In the genomic region with DNA sequence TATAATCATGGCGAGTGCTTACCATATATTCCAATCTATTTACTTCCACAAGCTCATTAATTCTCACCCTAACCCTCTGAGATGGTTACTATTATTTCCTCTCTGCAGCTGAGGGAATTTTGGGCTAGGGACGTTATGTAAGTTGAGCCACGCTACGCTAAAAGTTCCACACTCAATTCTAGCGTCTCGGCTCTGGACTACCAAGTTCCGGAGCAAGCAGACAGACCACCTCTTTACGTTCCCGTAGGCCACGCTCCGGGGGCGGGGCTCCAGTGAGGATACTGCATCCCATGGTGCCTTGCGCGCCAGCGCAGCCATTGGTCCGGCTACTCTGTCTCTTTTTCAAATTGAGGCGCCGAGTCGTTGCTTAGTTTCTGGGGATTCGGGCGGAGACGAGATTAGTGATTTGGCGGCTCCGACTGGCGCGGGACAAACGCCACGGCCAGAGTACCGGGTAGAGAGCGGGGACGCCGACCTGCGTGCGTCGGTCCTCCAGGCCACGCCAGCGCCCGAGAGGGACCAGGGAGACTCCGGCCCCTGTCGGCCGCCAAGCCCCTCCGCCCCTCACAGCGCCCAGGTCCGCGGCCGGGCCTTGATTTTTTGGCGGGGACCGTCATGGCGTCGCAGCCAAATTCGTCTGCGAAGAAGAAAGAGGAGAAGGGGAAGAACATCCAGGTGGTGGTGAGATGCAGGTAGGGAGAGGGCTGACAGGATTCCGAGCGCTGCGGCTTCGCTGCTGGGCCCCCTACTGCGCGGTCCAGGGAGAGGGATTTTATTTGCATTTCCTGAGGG, we compare ENCODE assay signal across 1 cellular context.
TF ChIP-seq lines count a peak whose summit lies in the region.

KIF11 (plus strand) TSS at position 370 of the 792 bp plus-strand sequence; CDS start at position 616, 246 bp downstream.

TF ChIP-seq in K562, 482 proteins besides CTCF, POLR2A, EP300 and RAD21 (continued from another document and continues in another):
- TF ChIP-seq KAT7 (CRISPR knock-in tag; IDR thresholded peaks at IDR 0.05; ENCODE audit: borderline replicate concordance) = peak; percentile 80
- TF ChIP-seq STAT6 (CRISPR knock-in tag; IDR thresholded peaks at IDR 0.05) = no peak
- no peak for TF ChIP-seq ZNF551 (CRISPR knock-in tag; IDR thresholded peaks at IDR 0.05)
- TF ChIP-seq FUS (optimal IDR thresholded peaks at IDR 0.05; ENCODE audit: low read depth, low read length) = no peak
- TF ChIP-seq TAF7 (tag; IDR thresholded peaks at IDR 0.05) = no peak
- no peak; a peak in 1 of 4 replicates for TF ChIP-seq MLLT1 (IDR thresholded peaks at IDR 0.05)
- no peak for TF ChIP-seq ASH1L (IDR thresholded peaks at IDR 0.05; ENCODE audit: borderline replicate concordance, low read depth, partially characterized antibody)
- TF ChIP-seq NFE2L1 (tag; IDR thresholded peaks at IDR 0.05; ENCODE audit: borderline replicate concordance, low read depth) = no peak
- no peak for TF ChIP-seq HMG20A (CRISPR knock-in tag; conservative IDR thresholded peaks at IDR 0.05)
- no peak for TF ChIP-seq ZNF324 (CRISPR knock-in tag; IDR thresholded peaks at IDR 0.05)
- TF ChIP-seq HEY1 (CRISPR knock-in tag; IDR thresholded peaks at IDR 0.05; ENCODE audit: borderline replicate concordance) = 0 out of 2 replicates have a peak, but pooled peaks have one; percentile 61
- no peak for TF ChIP-seq JUNB (CRISPR knock-in tag; conservative IDR thresholded peaks at IDR 0.05)
- TF ChIP-seq BMI1 (IDR thresholded peaks at IDR 0.05; ENCODE audit: low read length) = no peak
- TF ChIP-seq, protein P1, sequence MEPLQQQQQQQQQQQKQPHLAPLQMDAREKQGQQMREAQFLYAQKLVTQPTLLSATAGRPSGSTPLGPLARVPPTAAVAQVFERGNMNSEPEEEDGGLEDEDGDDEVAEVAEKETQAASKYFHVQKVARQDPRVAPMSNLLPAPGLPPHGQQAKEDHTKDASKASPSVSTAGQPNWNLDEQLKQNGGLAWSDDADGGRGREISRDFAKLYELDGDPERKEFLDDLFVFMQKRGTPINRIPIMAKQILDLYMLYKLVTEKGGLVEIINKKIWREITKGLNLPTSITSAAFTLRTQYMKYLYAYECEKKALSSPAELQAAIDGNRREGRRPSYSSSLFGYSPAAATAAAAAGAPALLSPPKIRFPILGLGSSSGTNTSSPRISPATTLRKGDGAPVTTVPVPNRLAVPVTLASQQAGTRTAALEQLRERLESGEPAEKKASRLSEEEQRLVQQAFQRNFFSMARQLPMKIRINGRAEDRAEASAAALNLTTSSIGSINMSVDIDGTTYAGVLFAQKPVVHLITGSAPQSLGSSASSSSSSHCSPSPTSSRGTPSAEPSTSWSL (CRISPR knock-in tag; IDR thresholded peaks at IDR 0.05; ENCODE audit: borderline replicate concordance) = no peak
- TF ChIP-seq DDX20 (tag; IDR thresholded peaks at IDR 0.05; ENCODE audit: low read depth) = no peak
- no peak for TF ChIP-seq ZNF184 (CRISPR knock-in tag; IDR thresholded peaks at IDR 0.05)
- no peak for TF ChIP-seq GTF2A2 (tag; IDR thresholded peaks at IDR 0.05)
- no peak for TF ChIP-seq ZNF436 (CRISPR knock-in tag; IDR thresholded peaks at IDR 0.05)
- TF ChIP-seq POLR2AphosphoS2 (IDR thresholded peaks at IDR 0.05; ENCODE audit: low read length) = peak; percentile 66; the same call in 1 of the 2 replicates
- 0 out of 2 replicates have a peak, but pooled peaks have one; percentile 4 for TF ChIP-seq NCOR1 (IDR thresholded peaks at IDR 0.05)
- no peak for TF ChIP-seq JUND (IDR thresholded peaks at IDR 0.05; ENCODE audit: borderline replicate concordance, low read depth, low read length)
- TF ChIP-seq JUND (tag; IDR thresholded peaks at IDR 0.05; ENCODE audit: borderline replicate concordance, low read depth, low read length) = no peak; the same call in 2 of the 3 replicates
- TF ChIP-seq ZBTB40 (IDR thresholded peaks at IDR 0.05) = no peak
- no peak for TF ChIP-seq ZBTB40 (CRISPR knock-in tag; IDR thresholded peaks at IDR 0.05)
- no peak for TF ChIP-seq USF2 (CRISPR knock-in tag; IDR thresholded peaks at IDR 0.05)
- TF ChIP-seq, protein P2, sequence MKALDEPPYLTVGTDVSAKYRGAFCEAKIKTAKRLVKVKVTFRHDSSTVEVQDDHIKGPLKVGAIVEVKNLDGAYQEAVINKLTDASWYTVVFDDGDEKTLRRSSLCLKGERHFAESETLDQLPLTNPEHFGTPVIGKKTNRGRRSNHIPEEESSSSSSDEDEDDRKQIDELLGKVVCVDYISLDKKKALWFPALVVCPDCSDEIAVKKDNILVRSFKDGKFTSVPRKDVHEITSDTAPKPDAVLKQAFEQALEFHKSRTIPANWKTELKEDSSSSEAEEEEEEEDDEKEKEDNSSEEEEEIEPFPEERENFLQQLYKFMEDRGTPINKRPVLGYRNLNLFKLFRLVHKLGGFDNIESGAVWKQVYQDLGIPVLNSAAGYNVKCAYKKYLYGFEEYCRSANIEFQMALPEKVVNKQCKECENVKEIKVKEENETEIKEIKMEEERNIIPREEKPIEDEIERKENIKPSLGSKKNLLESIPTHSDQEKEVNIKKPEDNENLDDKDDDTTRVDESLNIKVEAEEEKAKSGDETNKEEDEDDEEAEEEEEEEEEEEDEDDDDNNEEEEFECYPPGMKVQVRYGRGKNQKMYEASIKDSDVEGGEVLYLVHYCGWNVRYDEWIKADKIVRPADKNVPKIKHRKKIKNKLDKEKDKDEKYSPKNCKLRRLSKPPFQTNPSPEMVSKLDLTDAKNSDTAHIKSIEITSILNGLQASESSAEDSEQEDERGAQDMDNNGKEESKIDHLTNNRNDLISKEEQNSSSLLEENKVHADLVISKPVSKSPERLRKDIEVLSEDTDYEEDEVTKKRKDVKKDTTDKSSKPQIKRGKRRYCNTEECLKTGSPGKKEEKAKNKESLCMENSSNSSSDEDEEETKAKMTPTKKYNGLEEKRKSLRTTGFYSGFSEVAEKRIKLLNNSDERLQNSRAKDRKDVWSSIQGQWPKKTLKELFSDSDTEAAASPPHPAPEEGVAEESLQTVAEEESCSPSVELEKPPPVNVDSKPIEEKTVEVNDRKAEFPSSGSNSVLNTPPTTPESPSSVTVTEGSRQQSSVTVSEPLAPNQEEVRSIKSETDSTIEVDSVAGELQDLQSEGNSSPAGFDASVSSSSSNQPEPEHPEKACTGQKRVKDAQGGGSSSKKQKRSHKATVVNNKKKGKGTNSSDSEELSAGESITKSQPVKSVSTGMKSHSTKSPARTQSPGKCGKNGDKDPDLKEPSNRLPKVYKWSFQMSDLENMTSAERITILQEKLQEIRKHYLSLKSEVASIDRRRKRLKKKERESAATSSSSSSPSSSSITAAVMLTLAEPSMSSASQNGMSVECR (CRISPR knock-in tag; IDR thresholded peaks at IDR 0.05) = peak; percentile 75
- TF ChIP-seq PURB (CRISPR knock-in tag; IDR thresholded peaks at IDR 0.05; ENCODE audit: low read depth) = no peak
- TF ChIP-seq CBX3 (IDR thresholded peaks at IDR 0.05; ENCODE audit: borderline replicate concordance in 1 of 2, low read length in 2 of 2) = no peak
